In the genomic region with DNA sequence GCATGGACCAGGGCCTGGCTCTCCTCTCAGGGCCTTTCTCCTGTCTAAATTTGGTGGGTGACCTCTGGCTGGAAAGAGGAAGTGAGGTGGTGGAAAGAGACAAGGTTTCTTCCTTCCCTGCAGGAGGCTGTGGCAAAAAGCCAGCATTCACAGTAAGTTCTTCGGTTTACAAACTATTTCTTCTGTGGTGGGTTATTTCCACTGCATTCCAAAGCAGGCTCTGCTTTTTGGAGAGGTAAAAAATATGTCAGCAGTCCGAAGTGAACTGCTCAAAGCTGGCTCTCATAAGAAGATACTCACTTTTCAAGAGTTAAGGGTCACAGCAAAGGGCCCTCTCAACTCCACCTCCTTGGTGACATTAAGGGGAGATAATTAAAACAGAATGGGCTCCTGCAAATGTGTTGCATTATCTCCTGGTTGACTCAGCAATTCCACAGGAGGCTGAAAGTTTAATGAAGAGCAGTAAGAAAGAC, we compare ENCODE assay signal across 10 cellular contexts. TPM values are rescaled to one million over a fixed set of nuclear protein-coding genes. Genes with fewer than 3 reads are reported as not detected.
DNase-seq lines count a peak whose midpoint lies in the region; ATAC-seq and TF ChIP-seq lines count a peak whose summit lies in the region.
"Had no signal": no experiment of that assay in that cellular context is flagged by ENCODE, and none has a peak within 500 bp of the region (broad histone marks: within the 10 kb centered on the region; RNA-seq: fewer than 3 reads in every experiment).

No MANE protein-coding gene starts in this region.

- no TSS peak for BruUV-seq in OCI-LY7 (replicated peaks; lab: Mats Ljungman, UMichigan)

- H3K36me3 ChIP-seq in OCI-LY7 (ENCODE audit: insufficient read depth, low read length) (no peaks in the 10 kb centered on the region), H7 (replicated peaks; ENCODE audit: control insufficient read depth, insufficient read depth, low read length) (no peaks in the 10 kb centered on the region)

- no peaks in the 10 kb centered on the region for H3K79me2 ChIP-seq in OCI-LY7 (ENCODE audit: insufficient read depth, low read depth, low read length)

- H3K4me1 Mint-ChIP-seq in WTC11: peaks cover 9% of the 10 kb centered on the region

- no peaks in the 10 kb centered on the region for H3K27me3 ChIP-seq in H7 (ENCODE audit: control insufficient read depth, insufficient read depth, low read length)

- no peaks in the 10 kb centered on the region for H3K27me3 Mint-ChIP-seq in WTC11 (ENCODE audit: low read depth)

- H3K27ac Mint-ChIP-seq in WTC11: no peak overlapping the region; the same call in none of the 2 replicates

- H3K9me3 ChIP-seq in OCI-LY7 (ENCODE audit: low read length): no peaks in the 10 kb centered on the region

- H3K4me1 ChIP-seq in OCI-LY7 (ENCODE audit: insufficient read depth, low read length, poor library complexity, severe bottlenecking): no peaks in the 10 kb centered on the region

- H3K9me2 ChIP-seq in OCI-LY7 (ENCODE audit: insufficient read depth, low read length): no peaks in the 10 kb centered on the region

- H3K4me3 Mint-ChIP-seq in WTC11: no peak overlapping the region

- no peaks in the 10 kb centered on the region for H3K36me3 Mint-ChIP-seq in WTC11

- no peak for ATAC-seq in WTC11

- CTCF ChIA-PET in OCI-LY7 (lab: Charles Lee; ENCODE audit: unreplicated experiment): no interaction called here
- CTCF ChIA-PET in WTC11 (lab: Charles Lee): no interaction called here

- POLR2A ChIA-PET in OCI-LY7 (lab: Charles Lee) (interaction anchor here (1.9 kb wide), 1 partner anchor 13 kb away, joined by 5 read pairs; no protein-coding TSS in a partner anchor), WTC11 (lab: Charles Lee) (no interaction called here)

- H4K20me1 ChIP-seq in OCI-LY7 (ENCODE audit: insufficient read depth, low read length): no peaks in the 10 kb centered on the region

- no peak overlapping the region for H3K4me2 ChIP-seq in OCI-LY7 (ENCODE audit: low read length)

- no peak for TF ChIP-seq CTCF in OCI-LY7 (conservative IDR thresholded peaks at IDR 0.05; ENCODE audit: low read length)
- no peak for TF ChIP-seq CTCF in fibroblast of mammary gland (conservative IDR thresholded peaks at IDR 0.05; ENCODE audit: control insufficient read depth, insufficient read depth, low read depth, low read length)
- no peak for TF ChIP-seq CTCF in WTC11 (IDR thresholded peaks at IDR 0.05)

- no peaks in the 10 kb centered on the region for H3K9me3 Mint-ChIP-seq in WTC11

- no peak overlapping the region for H3K4me3 ChIP-seq in OCI-LY7 (ENCODE audit: low read depth, low read length, poor library complexity, severe bottlenecking)
- H3K4me3 ChIP-seq in fibroblast of mammary gland (ENCODE audit: control insufficient read depth, low read depth, low read length): no peak overlapping the region
- no peak overlapping the region for H3K4me3 ChIP-seq in skeletal muscle cell (ENCODE audit: low read depth, low read length)
- H3K4me3 ChIP-seq in H7 (ENCODE audit: insufficient read depth, low read depth, low read length): no peak overlapping the region

- DNase-seq in H4 (ENCODE audit: low spot score): peak; percentile 69
- DNase-seq in OCI-LY7 (ENCODE audit: low spot score): peak; percentile 4
- peak; percentile 73 for DNase-seq in fibroblast of mammary gland (ENCODE audit: low read depth)
- peak; percentile 60 for DNase-seq in skeletal muscle cell (ENCODE audit: low read depth)
- DNase-seq in effector CD8-positive, alpha-beta T cell (lab: John Stamatoyannopoulos, UW): no peak
- DNase-seq in H7: no peak
- no peak for DNase-seq in WTC11 (ENCODE audit: low spot score)
- DNase-seq: NCI-H1092, occipital lobe, SHP77 had no signal

- no peak overlapping the region for H3K27ac ChIP-seq in OCI-LY7 (ENCODE audit: low read depth, low read length, poor library complexity, severe bottlenecking)

- no peak overlapping the region for H2AFZ ChIP-seq in OCI-LY7 (ENCODE audit: low read length)

- intact Hi-C loops in OCI-LY7 (cut with micrococcal nuclease; ENCODE audit: unreplicated experiment): no loop called here

TF ChIP-seq in WTC11, 78 proteins besides CTCF, POLR2A, EP300 and RAD21 (continues in another document):
- TF ChIP-seq GTF2I (CRISPR knock-in tag; conservative IDR thresholded peaks at IDR 0.05) (no peak), ZNF671 (CRISPR knock-in tag; IDR thresholded peaks at IDR 0.05) (no peak)
- TF ChIP-seq, protein P1, sequence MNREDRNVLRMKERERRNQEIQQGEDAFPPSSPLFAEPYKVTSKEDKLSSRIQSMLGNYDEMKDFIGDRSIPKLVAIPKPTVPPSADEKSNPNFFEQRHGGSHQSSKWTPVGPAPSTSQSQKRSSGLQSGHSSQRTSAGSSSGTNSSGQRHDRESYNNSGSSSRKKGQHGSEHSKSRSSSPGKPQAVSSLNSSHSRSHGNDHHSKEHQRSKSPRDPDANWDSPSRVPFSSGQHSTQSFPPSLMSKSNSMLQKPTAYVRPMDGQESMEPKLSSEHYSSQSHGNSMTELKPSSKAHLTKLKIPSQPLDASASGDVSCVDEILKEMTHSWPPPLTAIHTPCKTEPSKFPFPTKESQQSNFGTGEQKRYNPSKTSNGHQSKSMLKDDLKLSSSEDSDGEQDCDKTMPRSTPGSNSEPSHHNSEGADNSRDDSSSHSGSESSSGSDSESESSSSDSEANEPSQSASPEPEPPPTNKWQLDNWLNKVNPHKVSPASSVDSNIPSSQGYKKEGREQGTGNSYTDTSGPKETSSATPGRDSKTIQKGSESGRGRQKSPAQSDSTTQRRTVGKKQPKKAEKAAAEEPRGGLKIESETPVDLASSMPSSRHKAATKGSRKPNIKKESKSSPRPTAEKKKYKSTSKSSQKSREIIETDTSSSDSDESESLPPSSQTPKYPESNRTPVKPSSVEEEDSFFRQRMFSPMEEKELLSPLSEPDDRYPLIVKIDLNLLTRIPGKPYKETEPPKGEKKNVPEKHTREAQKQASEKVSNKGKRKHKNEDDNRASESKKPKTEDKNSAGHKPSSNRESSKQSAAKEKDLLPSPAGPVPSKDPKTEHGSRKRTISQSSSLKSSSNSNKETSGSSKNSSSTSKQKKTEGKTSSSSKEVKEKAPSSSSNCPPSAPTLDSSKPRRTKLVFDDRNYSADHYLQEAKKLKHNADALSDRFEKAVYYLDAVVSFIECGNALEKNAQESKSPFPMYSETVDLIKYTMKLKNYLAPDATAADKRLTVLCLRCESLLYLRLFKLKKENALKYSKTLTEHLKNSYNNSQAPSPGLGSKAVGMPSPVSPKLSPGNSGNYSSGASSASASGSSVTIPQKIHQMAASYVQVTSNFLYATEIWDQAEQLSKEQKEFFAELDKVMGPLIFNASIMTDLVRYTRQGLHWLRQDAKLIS (CRISPR knock-in tag; IDR thresholded peaks at IDR 0.05; ENCODE audit: borderline replicate concordance): no peak
- TF ChIP-seq, protein P2, sequence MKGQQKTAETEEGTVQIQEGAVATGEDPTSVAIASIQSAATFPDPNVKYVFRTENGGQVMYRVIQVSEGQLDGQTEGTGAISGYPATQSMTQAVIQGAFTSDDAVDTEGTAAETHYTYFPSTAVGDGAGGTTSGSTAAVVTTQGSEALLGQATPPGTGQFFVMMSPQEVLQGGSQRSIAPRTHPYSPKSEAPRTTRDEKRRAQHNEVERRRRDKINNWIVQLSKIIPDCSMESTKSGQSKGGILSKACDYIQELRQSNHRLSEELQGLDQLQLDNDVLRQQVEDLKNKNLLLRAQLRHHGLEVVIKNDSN (CRISPR knock-in tag; IDR thresholded peaks at IDR 0.05): no peak
- TF ChIP-seq, protein P3, sequence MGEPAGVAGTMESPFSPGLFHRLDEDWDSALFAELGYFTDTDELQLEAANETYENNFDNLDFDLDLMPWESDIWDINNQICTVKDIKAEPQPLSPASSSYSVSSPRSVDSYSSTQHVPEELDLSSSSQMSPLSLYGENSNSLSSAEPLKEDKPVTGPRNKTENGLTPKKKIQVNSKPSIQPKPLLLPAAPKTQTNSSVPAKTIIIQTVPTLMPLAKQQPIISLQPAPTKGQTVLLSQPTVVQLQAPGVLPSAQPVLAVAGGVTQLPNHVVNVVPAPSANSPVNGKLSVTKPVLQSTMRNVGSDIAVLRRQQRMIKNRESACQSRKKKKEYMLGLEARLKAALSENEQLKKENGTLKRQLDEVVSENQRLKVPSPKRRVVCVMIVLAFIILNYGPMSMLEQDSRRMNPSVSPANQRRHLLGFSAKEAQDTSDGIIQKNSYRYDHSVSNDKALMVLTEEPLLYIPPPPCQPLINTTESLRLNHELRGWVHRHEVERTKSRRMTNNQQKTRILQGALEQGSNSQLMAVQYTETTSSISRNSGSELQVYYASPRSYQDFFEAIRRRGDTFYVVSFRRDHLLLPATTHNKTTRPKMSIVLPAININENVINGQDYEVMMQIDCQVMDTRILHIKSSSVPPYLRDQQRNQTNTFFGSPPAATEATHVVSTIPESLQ (CRISPR knock-in tag; IDR thresholded peaks at IDR 0.05): no peak
- TF ChIP-seq, protein P4, sequence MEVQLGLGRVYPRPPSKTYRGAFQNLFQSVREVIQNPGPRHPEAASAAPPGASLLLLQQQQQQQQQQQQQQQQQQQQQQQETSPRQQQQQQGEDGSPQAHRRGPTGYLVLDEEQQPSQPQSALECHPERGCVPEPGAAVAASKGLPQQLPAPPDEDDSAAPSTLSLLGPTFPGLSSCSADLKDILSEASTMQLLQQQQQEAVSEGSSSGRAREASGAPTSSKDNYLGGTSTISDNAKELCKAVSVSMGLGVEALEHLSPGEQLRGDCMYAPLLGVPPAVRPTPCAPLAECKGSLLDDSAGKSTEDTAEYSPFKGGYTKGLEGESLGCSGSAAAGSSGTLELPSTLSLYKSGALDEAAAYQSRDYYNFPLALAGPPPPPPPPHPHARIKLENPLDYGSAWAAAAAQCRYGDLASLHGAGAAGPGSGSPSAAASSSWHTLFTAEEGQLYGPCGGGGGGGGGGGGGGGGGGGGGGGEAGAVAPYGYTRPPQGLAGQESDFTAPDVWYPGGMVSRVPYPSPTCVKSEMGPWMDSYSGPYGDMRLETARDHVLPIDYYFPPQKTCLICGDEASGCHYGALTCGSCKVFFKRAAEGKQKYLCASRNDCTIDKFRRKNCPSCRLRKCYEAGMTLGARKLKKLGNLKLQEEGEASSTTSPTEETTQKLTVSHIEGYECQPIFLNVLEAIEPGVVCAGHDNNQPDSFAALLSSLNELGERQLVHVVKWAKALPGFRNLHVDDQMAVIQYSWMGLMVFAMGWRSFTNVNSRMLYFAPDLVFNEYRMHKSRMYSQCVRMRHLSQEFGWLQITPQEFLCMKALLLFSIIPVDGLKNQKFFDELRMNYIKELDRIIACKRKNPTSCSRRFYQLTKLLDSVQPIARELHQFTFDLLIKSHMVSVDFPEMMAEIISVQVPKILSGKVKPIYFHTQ (CRISPR knock-in tag; IDR thresholded peaks at IDR 0.05): no peak

RNA-seq across cellular contexts. Expression of a gene that starts 48.9 kb away (rescaled TPM):
- 9.5 and 9.7 TPM in 2 replicates for total RNA-seq in H4 (2014; rRNA removed; shearing (Covaris generic))
- 18.0 and 30.9 TPM in 2 replicates for total RNA-seq in OCI-LY7 (2014; rRNA removed; shearing (Covaris generic))
- 28.9 and 36.8 TPM in 2 replicates for total RNA-seq in OCI-LY7 (2022)
- total RNA-seq in H7 (2014; rRNA removed; shearing (Covaris generic)): 22.6 and 27.7 TPM in 2 replicates
- 17.8 to 22.2 TPM (median 21.3 TPM) in 3 replicates for total RNA-seq in WTC11 (2021)

RNA-seq across cellular contexts. Expression of a gene that starts 50.2 kb away (rescaled TPM):
- 3.6 and 4.0 TPM in 2 replicates for total RNA-seq in H4 (2014; rRNA removed; shearing (Covaris generic))
- total RNA-seq in OCI-LY7 (2014; rRNA removed; shearing (Covaris generic)): 2.1 and 3.8 TPM in 2 replicates
- total RNA-seq in OCI-LY7 (2022) (3.7 and 4.4 TPM in 2 replicates), WTC11 (2021) (2.9 to 3.9 TPM (median 3.2 TPM) in 3 replicates)
- 1.7 and 2.1 TPM in 2 replicates for total RNA-seq in H7 (2014; rRNA removed; shearing (Covaris generic))

Comparison
In these comparisons a context has a peak if more than half of its experiments do, and no peak if none do; other contexts are left out.
1. DNase-seq: peak in H4 (single experiment), OCI-LY7 (single experiment), fibroblast of mammary gland (single experiment) and skeletal muscle cell (single experiment); none in effector CD8-positive, alpha-beta T cell (single experiment), H7 (single experiment) and WTC11 (single experiment).